Comparison of ENCODE assay signal across 23 cellular contexts in the genomic region with DNA sequence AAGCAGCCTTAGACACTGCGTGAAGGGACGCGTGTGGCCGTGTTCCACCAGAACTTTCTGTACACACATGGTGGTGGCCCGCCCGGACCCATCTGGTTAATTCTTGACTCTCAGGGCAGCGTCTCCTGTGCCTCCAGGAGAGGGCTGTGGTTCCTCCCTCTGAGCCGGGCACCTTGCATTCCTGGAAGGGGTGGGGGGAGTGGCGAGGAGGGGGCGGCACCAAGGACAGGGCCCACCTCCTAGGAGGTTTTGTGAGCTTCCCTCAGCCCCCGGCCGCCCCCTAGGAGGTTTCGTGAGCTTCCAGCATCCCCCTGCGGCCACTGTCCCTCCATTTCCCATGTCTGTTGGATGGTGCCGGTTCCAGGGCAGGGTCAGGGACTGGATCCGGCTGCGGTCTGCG.
"Had no signal": no experiment of that assay in that cellular context is flagged by ENCODE, and none has a peak within 500 bp of the region (broad histone marks: within the 10 kb centered on the region; RNA-seq: fewer than 3 reads in every experiment).

No MANE protein-coding gene starts in this region.

- H3K4me1 Mint-ChIP-seq: naive B cell had no signal

- H3K27me3 ChIP-seq: dorsolateral prefrontal cortex, heart left ventricle, neutrophil, right lobe of liver, upper lobe of right lung, vagina had no signal

- H3K4me1 ChIP-seq: heart left ventricle, psoas muscle, right lobe of liver, tibial artery, upper lobe of right lung, vagina had no signal

- ATAC-seq: esophagus mucosa; heart left ventricle; left colon; left ventricle myocardium superior; psoas muscle; right lobe of liver; stimulated activated memory B cell treated with anti-CD40 and anti-IgM and Interleukin-4, amounts not matched to agents 10 μg/mL and 1 μg/mL and 100 μg/mL, for 72 hours had no signal

- H3K9me3 Mint-ChIP-seq: stimulated activated naive CD8-positive, alpha-beta T cell treated with anti-CD3 and anti-CD28 coated beads, Interleukin-15, Interleukin-2, amounts not matched to agents 100 ng/mL and 50 ng/mL, for 24 hours had no signal

- H3K36me3 ChIP-seq: heart left ventricle, neutrophil, upper lobe of right lung, vagina had no signal

- H3K9me3 ChIP-seq: heart left ventricle, neutrophil, psoas muscle, right lobe of liver, tibial artery, upper lobe of right lung, vagina had no signal

- H3K27ac ChIP-seq: heart left ventricle, neutrophil, psoas muscle, right lobe of liver, tibial artery, upper lobe of right lung, vagina had no signal

- H3K27me3 Mint-ChIP-seq: naive B cell; stimulated activated memory B cell treated with anti-CD40 and anti-IgM and Interleukin-4, amounts not matched to agents 10 μg/mL and 1 μg/mL and 100 μg/mL, for 72 hours; stimulated activated naive CD8-positive, alpha-beta T cell treated with anti-CD3 and anti-CD28 coated beads, Interleukin-15, Interleukin-2, amounts not matched to agents 100 ng/mL and 50 ng/mL, for 24 hours had no signal

- H3K4me3 ChIP-seq: dorsolateral prefrontal cortex, heart left ventricle, lung, psoas muscle, right lobe of liver, tibial artery, upper lobe of right lung, vagina had no signal

- H3K27ac Mint-ChIP-seq: naive B cell; nephron; stimulated activated memory B cell treated with anti-CD40 and anti-IgM and Interleukin-4, amounts not matched to agents 10 μg/mL and 1 μg/mL and 100 μg/mL, for 72 hours; stimulated activated naive CD8-positive, alpha-beta T cell treated with anti-CD3 and anti-CD28 coated beads, Interleukin-15, Interleukin-2, amounts not matched to agents 100 ng/mL and 50 ng/mL, for 24 hours had no signal

- DNase-seq: cortex of kidney; effector CD8-positive, alpha-beta T cell; heart left ventricle; left colon; left ventricle myocardium superior; mesenchymal stem cell; naive B cell; psoas muscle; retina; right lobe of liver; stimulated activated CD4-positive, alpha-beta T cell treated with anti-CD3 and anti-CD28 coated beads, Interleukin-15, amount 100 ng/mL, for 24 hours; stimulated activated CD4-positive, alpha-beta T cell treated with anti-CD3 and anti-CD28 coated beads, Interleukin-1b, Interleukin-23, amount 100 ng/mL, for 48 hours; stimulated activated CD4-positive, alpha-beta T cell treated with anti-CD3 and anti-CD28 coated beads, Interleukin-4, amount 100 ng/mL, for 24 hours; tibial artery; upper lobe of right lung had no signal

- H3K4me3 Mint-ChIP-seq: naive B cell; nephron; stimulated activated memory B cell treated with anti-CD40 and anti-IgM and Interleukin-4, amounts not matched to agents 10 μg/mL and 1 μg/mL and 100 μg/mL, for 72 hours; stimulated activated naive CD8-positive, alpha-beta T cell treated with anti-CD3 and anti-CD28 coated beads, Interleukin-15, Interleukin-2, amounts not matched to agents 100 ng/mL and 50 ng/mL, for 24 hours had no signal
